Comparison of ENCODE assay signal across 19 cellular contexts in the genomic region with DNA sequence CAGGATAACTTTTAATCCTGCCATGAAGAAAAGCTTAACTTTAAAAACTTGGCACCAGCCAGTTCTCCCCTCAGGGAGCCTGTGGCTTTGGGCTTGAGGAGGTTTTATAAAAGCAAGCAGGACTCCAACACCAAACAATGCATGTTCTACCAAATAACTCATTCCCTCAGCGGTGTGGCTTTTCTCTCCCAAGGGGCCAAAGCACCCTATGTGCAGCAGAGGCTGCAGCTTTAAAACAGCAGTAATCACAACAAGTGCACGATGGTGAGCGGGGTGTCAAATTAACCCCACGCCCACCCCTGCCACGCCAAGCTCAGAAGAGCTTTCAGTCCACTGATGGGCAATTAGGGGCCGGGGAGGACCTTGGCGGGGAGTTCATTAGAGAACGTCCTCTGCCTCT.
"Had no signal": no experiment of that assay in that cellular context is flagged by ENCODE, and none has a peak within 500 bp of the region (broad histone marks: within the 10 kb centered on the region; RNA-seq: fewer than 3 reads in every experiment).

No MANE protein-coding gene starts in this region.

- H3K9me3 ChIP-seq: mucosa of descending colon, testis, upper lobe of left lung had no signal

- H3K4me1 ChIP-seq: testis had no signal

- H3K27me3 ChIP-seq: testis, upper lobe of left lung had no signal

- H3K4me3 ChIP-seq: mucosa of descending colon, smooth muscle cell, testis, upper lobe of left lung had no signal

- H3K4me2 ChIP-seq: smooth muscle cell had no signal

- DNase-seq: activated CD4-positive, alpha-beta T cell treated with anti-CD3 and anti-CD28 coated beads, Interleukin-2, amount 50 U/mL, for 1 hour; activated CD8-positive, alpha-beta memory T cell treated with anti-CD3 and anti-CD28 coated beads, Interleukin-2, amount 50 U/mL, for 4 hours; activated naive CD4-positive, alpha-beta T cell treated with anti-CD3 and anti-CD28 coated beads for 36 hours; activated naive CD8-positive, alpha-beta T cell treated with anti-CD3 and anti-CD28 coated beads, Interleukin-2, amount 50 U/mL, for 24 hours; activated T-cell treated with anti-CD3 and anti-CD28 coated beads, Interleukin-2, amount 50 U/mL, for 4 hours; endodermal cell; foreskin fibroblast; left cardiac atrium; mammary epithelial cell; mucosa of descending colon; naive B cell; stimulated activated CD4-positive, alpha-beta T cell treated with anti-CD3 and anti-CD28 coated beads, Interleukin-4, amount 100 ng/mL, for 1 hour; stimulated activated naive CD8-positive, alpha-beta T cell treated with anti-CD3 and anti-CD28 coated beads, Interleukin-15, amount 100 ng/mL, for 72 hours; testis; upper lobe of left lung had no signal

- ATAC-seq: activated CD4-positive, CD25-positive, alpha-beta regulatory T cell treated with anti-CD3 and anti-CD28 coated beads, Interleukin-2, amount 50 U/mL, for 24 hours; activated naive CD8-positive, alpha-beta T cell treated with anti-CD3 and anti-CD28 coated beads, Interleukin-2, amount 50 U/mL, for 24 hours; activated T-cell treated with anti-CD3 and anti-CD28 coated beads, Interleukin-2, amount 50 U/mL, for 4 hours; left cardiac atrium; mucosa of descending colon; sciatic nerve; stimulated activated naive CD8-positive, alpha-beta T cell treated with anti-CD3 and anti-CD28 coated beads, Interleukin-15, amount 100 ng/mL, for 72 hours had no signal

- H3K27ac ChIP-seq: epithelial cell of prostate, testis, upper lobe of left lung had no signal

- H3K36me3 ChIP-seq: upper lobe of left lung had no signal
